18 cellular contexts compared by ENCODE assay signal in the genomic region with DNA sequence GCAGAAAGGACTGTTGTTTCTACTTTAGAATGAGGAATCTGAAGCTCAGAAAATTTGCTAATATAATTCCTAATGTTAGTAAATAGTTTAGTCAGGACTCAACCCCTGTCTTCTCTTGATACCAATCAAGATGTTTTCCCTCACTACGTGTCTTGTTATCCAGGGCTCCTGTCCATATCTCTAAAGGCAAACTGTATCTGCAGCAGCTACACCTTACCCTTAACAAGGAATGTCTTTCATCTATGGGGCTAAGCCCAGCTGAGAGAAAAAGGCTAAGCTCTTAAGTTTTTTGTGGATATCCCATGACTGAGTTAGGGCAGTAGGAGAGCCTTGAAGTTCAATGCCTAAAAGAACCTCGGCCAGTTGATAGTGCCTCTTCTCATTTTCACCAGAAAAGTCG. TPM values are rescaled to one million over a fixed set of nuclear protein-coding genes. Genes with fewer than 3 reads are reported as not detected.
DNase-seq lines count a peak whose midpoint lies in the region; ATAC-seq, FAIRE-seq and TF ChIP-seq lines count a peak whose summit lies in the region.
"Had no signal": no experiment of that assay in that cellular context is flagged by ENCODE, and none has a peak within 500 bp of the region (broad histone marks: within the 10 kb centered on the region; RNA-seq: fewer than 3 reads in every experiment).

No MANE protein-coding gene starts in this region.

- no peaks in the 10 kb centered on the region for H3K27me3 Mint-ChIP-seq in memory B cell
- no peaks in the 10 kb centered on the region for H3K27me3 Mint-ChIP-seq in activated naive CD8-positive, alpha-beta T cell treated with anti-CD3 and anti-CD28 coated beads for 36 hours

- H3K4me3 ChIP-seq in RWPE2 (ENCODE audit: severe bottlenecking) = no peak overlapping the region
- H3K4me3 ChIP-seq: body of pancreas, tibial nerve had no signal

- H3K36me3 ChIP-seq in RWPE2 (ENCODE audit: low read depth) = peaks cover 64% of the 10 kb centered on the region

- H3K9me3 ChIP-seq in RWPE2 (ENCODE audit: severe bottlenecking) = no peaks in the 10 kb centered on the region
- H3K9me3 ChIP-seq: body of pancreas, tibial nerve had no signal

- DNase-seq in GM18507 (ENCODE audit: extremely low spot score, insufficient read length, low read depth) = no peak
- DNase-seq in RWPE2 (ENCODE audit: low spot score) = no peak
- no peak for DNase-seq in memory B cell (ENCODE audit: low spot score in 2 of 2)
- DNase-seq in SW 1271 (lab: John Stamatoyannopoulos, UW) = no peak
- no peak for DNase-seq in glomerular visceral epithelial cell (ENCODE audit: extremely low spot score)
- no peak for DNase-seq in activated naive CD8-positive, alpha-beta T cell treated with anti-CD3 and anti-CD28 coated beads for 36 hours
- DNase-seq: activated CD4-positive, alpha-beta T cell treated with anti-CD3 and anti-CD28 coated beads, Interleukin-2, amount 50 U/mL, for 4 hours; CD8-positive, alpha-beta T cell; cortex of kidney; foreskin melanocyte; NCI-H1417 treated with DMSO at 0.1 percent for 48 hours; NCI-H2171 had no signal

- peaks cover 5% of the 10 kb centered on the region for H3K36me3 Mint-ChIP-seq in memory B cell
- peaks cover 9% of the 10 kb centered on the region for H3K36me3 Mint-ChIP-seq in activated naive CD8-positive, alpha-beta T cell treated with anti-CD3 and anti-CD28 coated beads for 36 hours
- H3K36me3 Mint-ChIP-seq: activated naive CD4-positive, alpha-beta T cell treated with anti-CD3 and anti-CD28 coated beads, Interleukin-2, amount 50 U/mL, for 72 hours had no signal

- peak overlapping the region; percentile 82 for H3K27ac Mint-ChIP-seq in memory B cell
- no peak overlapping the region for H3K27ac Mint-ChIP-seq in activated naive CD8-positive, alpha-beta T cell treated with anti-CD3 and anti-CD28 coated beads for 36 hours
- H3K27ac Mint-ChIP-seq: CD8-positive, alpha-beta T cell had no signal

- no peak for ATAC-seq in RWPE2 (ENCODE audit: low read depth)
- ATAC-seq in memory B cell (ENCODE audit: low read depth) = no peak
- no peak for ATAC-seq in GM18517 (IDR thresholded peaks at IDR 0.05; ENCODE audit: unreplicated experiment)
- ATAC-seq: CD8-positive, alpha-beta T cell had no signal

- no peaks in the 10 kb centered on the region for H3K27me3 ChIP-seq in RWPE2 (ENCODE audit: insufficient read depth, poor library complexity, severe bottlenecking)
- H3K27me3 ChIP-seq: body of pancreas, tibial nerve had no signal

- H3K4me1 ChIP-seq in RWPE2 (ENCODE audit: insufficient read depth, poor library complexity, severe bottlenecking) = peaks cover 14% of the 10 kb centered on the region

- H3K4me1 Mint-ChIP-seq in memory B cell = peaks cover 25% of the 10 kb centered on the region
- peaks cover 16% of the 10 kb centered on the region for H3K4me1 Mint-ChIP-seq in activated naive CD8-positive, alpha-beta T cell treated with anti-CD3 and anti-CD28 coated beads for 36 hours

- peak overlapping the region; percentile 49 for H3K4me3 Mint-ChIP-seq in memory B cell
- H3K4me3 Mint-ChIP-seq in activated naive CD8-positive, alpha-beta T cell treated with anti-CD3 and anti-CD28 coated beads for 36 hours = no peak overlapping the region
- H3K4me3 Mint-ChIP-seq: CD8-positive, alpha-beta T cell; stimulated activated effector memory CD8-positive, alpha-beta T cell treated with anti-CD3 and anti-CD28 coated beads, Interleukin-12 subunit alpha, Interleukin-12 subunit beta, amount 100 ng/mL, for 72 hours had no signal

- H3K27ac ChIP-seq in 22Rv1 = peak overlapping the region; percentile 29
- peak overlapping the region; percentile 43 for H3K27ac ChIP-seq in RWPE2 (ENCODE audit: poor library complexity, severe bottlenecking)
- H3K27ac ChIP-seq: tibial nerve had no signal

- FAIRE-seq in GM18507 (lab: Jason Lieb, UNC) = peak; percentile 29

- no peaks in the 10 kb centered on the region for H3K9me3 Mint-ChIP-seq in memory B cell
- no peaks in the 10 kb centered on the region for H3K9me3 Mint-ChIP-seq in activated naive CD8-positive, alpha-beta T cell treated with anti-CD3 and anti-CD28 coated beads for 36 hours
- H3K9me3 Mint-ChIP-seq: activated naive CD4-positive, alpha-beta T cell treated with anti-CD3 and anti-CD28 coated beads, Interleukin-2, amount 50 U/mL, for 72 hours; CD8-positive, alpha-beta T cell; stimulated activated effector memory CD8-positive, alpha-beta T cell treated with anti-CD3 and anti-CD28 coated beads, Interleukin-12 subunit alpha, Interleukin-12 subunit beta, amount 100 ng/mL, for 72 hours had no signal

- TF ChIP-seq CTCF in 22Rv1 (IDR thresholded peaks at IDR 0.05) (no peak), RWPE2 (IDR thresholded peaks at IDR 0.05; ENCODE audit: poor library complexity, severe bottlenecking) (no peak)

RNA-seq across cellular contexts. Expression of a gene that starts 32.5 kb away (rescaled TPM):
- 100 to 1,000 TPM; 129 to 130 TPM for total RNA-seq in activated naive CD8-positive, alpha-beta T cell treated with anti-CD3 and anti-CD28 coated beads for 36 hours
